ENCODE assay signal across 2 cellular contexts in the genomic region with DNA sequence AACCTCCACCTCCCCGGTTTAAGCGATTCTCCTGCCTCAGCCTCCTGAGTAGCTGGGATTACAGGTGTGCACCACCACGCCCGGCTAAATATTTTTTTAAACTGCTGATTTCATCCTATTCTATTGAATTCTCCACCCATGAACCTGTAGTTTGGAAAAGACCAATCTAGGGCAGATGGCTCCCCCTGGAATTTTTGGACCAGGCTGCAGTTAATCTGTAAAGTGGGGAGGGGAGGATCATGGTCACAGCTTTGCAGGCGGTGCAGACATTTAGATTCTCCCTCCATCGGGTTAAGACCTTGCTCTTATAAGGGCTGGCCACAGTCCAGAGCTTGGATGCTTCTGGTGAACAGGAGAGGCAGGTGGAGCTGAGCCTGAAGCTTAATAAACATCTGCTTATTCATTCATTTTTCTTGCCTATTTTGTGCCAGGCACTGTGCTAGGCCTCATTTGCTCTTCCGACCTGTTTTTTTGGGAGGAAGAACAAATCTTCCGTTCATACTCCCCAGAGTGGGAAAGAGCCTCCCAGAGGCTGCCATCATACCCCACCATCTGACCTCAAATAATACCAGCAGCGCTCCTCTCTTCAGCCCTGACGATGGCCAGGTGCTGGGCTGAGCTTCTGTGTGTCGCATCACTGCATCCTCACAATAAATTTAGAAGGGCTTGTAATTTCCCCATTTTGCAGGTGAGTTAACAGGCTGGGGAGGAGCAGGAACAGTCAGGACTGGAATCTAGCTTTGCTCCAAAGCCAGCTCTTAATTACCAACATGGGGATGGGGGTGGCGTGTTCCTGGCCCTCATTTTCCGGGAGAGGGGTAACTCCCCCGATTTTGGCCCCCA.
TF ChIP-seq lines count a peak whose summit lies in the region.

No MANE protein-coding gene starts in this region.

TF ChIP-seq in HEK293, 187 proteins besides CTCF, POLR2A, EP300 and RAD21:
- TF ChIP-seq ZSCAN16 (tag by site-specific recombination; IDR thresholded peaks at IDR 0.05), result no peak
- TF ChIP-seq ZIC2 (tag by site-specific recombination; IDR thresholded peaks at IDR 0.05), result no peak
- no peak for TF ChIP-seq HOXC10 (CRISPR knock-in tag; IDR thresholded peaks at IDR 0.05)
- no peak for TF ChIP-seq ZNF416 (tag by site-specific recombination; IDR thresholded peaks at IDR 0.05)
- TF ChIP-seq, protein P1, sequence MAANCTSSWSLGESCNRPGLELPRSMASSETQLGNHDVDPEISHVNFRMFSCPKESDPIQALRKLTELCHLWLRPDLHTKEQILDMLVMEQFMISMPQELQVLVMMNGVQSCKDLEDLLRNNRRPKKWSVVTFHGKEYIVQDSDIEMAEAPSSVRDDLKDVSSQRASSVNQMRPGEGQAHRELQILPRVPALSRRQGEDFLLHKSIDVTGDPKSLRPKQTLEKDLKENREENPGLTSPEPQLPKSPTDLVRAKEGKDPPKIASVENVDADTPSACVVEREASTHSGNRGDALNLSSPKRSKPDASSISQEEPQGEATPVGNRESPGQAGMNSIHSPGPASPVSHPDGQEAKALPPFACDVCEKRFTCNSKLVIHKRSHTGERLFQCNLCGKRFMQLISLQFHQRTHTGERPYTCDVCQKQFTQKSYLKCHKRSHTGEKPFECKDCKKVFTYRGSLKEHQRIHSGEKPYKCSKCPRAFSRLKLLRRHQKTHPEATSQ (tag by site-specific recombination; IDR thresholded peaks at IDR 0.05), result no peak
- no peak for TF ChIP-seq ZNF174 (tag by site-specific recombination; IDR thresholded peaks at IDR 0.05)
- TF ChIP-seq, protein P2, sequence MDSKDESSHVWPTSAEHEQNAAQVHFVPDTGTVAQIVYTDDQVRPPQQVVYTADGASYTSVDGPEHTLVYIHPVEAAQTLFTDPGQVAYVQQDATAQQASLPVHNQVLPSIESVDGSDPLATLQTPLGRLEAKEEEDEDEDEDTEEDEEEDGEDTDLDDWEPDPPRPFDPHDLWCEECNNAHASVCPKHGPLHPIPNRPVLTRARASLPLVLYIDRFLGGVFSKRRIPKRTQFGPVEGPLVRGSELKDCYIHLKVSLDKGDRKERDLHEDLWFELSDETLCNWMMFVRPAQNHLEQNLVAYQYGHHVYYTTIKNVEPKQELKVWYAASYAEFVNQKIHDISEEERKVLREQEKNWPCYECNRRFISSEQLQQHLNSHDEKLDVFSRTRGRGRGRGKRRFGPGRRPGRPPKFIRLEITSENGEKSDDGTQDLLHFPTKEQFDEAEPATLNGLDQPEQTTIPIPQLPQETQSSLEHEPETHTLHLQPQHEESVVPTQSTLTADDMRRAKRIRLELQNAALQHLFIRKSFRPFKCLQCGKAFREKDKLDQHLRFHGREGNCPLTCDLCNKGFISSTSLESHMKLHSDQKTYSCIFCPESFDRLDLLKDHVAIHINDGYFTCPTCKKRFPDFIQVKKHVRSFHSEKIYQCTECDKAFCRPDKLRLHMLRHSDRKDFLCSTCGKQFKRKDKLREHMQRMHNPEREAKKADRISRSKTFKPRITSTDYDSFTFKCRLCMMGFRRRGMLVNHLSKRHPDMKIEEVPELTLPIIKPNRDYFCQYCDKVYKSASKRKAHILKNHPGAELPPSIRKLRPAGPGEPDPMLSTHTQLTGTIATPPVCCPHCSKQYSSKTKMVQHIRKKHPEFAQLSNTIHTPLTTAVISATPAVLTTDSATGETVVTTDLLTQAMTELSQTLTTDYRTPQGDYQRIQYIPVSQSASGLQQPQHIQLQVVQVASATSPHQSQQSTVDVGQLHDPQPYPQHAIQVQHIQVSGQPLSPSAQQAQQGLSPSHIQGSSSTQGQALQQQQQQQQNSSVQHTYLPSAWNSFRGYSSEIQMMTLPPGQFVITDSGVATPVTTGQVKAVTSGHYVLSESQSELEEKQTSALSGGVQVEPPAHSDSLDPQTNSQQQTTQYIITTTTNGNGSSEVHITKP (tag by site-specific recombination; IDR thresholded peaks at IDR 0.05), result peak; percentile 81
- no peak for TF ChIP-seq GLI4 (tag by site-specific recombination; IDR thresholded peaks at IDR 0.05)
- peak; percentile 48; the same call in 1 of the 2 replicates for TF ChIP-seq ZBTB17 (tag by site-specific recombination; IDR thresholded peaks at IDR 0.05)
- TF ChIP-seq, protein P3, sequence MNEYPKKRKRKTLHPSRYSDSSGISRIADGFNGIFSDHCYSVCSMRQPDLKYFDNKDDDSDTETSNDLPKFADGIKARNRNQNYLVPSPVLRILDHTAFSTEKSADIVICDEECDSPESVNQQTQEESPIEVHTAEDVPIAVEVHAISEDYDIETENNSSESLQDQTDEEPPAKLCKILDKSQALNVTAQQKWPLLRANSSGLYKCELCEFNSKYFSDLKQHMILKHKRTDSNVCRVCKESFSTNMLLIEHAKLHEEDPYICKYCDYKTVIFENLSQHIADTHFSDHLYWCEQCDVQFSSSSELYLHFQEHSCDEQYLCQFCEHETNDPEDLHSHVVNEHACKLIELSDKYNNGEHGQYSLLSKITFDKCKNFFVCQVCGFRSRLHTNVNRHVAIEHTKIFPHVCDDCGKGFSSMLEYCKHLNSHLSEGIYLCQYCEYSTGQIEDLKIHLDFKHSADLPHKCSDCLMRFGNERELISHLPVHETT (tag by site-specific recombination; IDR thresholded peaks at IDR 0.05), result no peak
- TF ChIP-seq ZNF366 (tag by site-specific recombination; conservative IDR thresholded peaks at IDR 0.05), result 0 out of 2 replicates have a peak, but pooled peaks have one; percentile 20
- TF ChIP-seq ZNF214 (tag by site-specific recombination; IDR thresholded peaks at IDR 0.05; ENCODE audit: borderline replicate concordance), result no peak
- peak; percentile 84 for TF ChIP-seq ZNF341 (tag by site-specific recombination; IDR thresholded peaks at IDR 0.05; ENCODE audit: low read depth)

TF ChIP-seq in K562, 482 proteins besides CTCF, POLR2A, EP300 and RAD21 (continues in another document):
- TF ChIP-seq SMC3 (conservative IDR thresholded peaks at IDR 0.05; ENCODE audit: insufficient read depth, low read depth, low read length) (no peak), IFI16 (CRISPR knock-in tag; IDR thresholded peaks at IDR 0.05) (no peak), RBM25 (IDR thresholded peaks at IDR 0.05; ENCODE audit: low read depth, low read length, severe bottlenecking) (no peak), ZNF75A (CRISPR knock-in tag; IDR thresholded peaks at IDR 0.05) (no peak), JUNB (CRISPR knock-in tag; conservative IDR thresholded peaks at IDR 0.05) (no peak), RBM22 (IDR thresholded peaks at IDR 0.05; ENCODE audit: low read depth, low read length, poor library complexity, severe bottlenecking) (no peak), RBFOX2 (IDR thresholded peaks at IDR 0.05; ENCODE audit: low read depth, low read length) (no peak), DPF2 (IDR thresholded peaks at IDR 0.05) (no peak), XRCC5 (IDR thresholded peaks at IDR 0.05; ENCODE audit: low read depth, low read length) (no peak; the same call in 1 of the 2 replicates), SMARCA5 (IDR thresholded peaks at IDR 0.05) (no peak), ZFPM2 (CRISPR knock-in tag; IDR thresholded peaks at IDR 0.05) (no peak), NFIC (IDR thresholded peaks at IDR 0.05) (0 out of 2 replicates have a peak, but pooled peaks have one; percentile 11), MTA1 (IDR thresholded peaks at IDR 0.05; ENCODE audit: borderline replicate concordance) (no peak), NR1H2 (CRISPR knock-in tag; IDR thresholded peaks at IDR 0.05) (0 out of 2 replicates have a peak, but pooled peaks have one; percentile 7), ESRRA (IDR thresholded peaks at IDR 0.05; ENCODE audit: borderline replicate concordance, low read depth) (no peak), XRCC4 (IDR thresholded peaks at IDR 0.05; ENCODE audit: extremely low read depth, insufficient read depth, insufficient read length) (no peak), ZNF23 (CRISPR knock-in tag; IDR thresholded peaks at IDR 0.05) (no peak)
- TF ChIP-seq, protein P4, sequence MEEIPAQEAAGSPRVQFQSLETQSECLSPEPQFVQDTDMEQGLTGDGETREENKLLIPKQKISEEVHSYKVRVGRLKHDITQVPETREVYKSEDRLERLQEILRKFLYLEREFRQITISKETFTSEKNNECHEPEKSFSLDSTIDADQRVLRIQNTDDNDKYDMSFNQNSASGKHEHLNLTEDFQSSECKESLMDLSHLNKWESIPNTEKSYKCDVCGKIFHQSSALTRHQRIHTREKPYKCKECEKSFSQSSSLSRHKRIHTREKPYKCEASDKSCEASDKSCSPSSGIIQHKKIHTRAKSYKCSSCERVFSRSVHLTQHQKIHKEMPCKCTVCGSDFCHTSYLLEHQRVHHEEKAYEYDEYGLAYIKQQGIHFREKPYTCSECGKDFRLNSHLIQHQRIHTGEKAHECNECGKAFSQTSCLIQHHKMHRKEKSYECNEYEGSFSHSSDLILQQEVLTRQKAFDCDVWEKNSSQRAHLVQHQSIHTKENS (CRISPR knock-in tag; IDR thresholded peaks at IDR 0.05), result no peak
- TF ChIP-seq, protein P5, sequence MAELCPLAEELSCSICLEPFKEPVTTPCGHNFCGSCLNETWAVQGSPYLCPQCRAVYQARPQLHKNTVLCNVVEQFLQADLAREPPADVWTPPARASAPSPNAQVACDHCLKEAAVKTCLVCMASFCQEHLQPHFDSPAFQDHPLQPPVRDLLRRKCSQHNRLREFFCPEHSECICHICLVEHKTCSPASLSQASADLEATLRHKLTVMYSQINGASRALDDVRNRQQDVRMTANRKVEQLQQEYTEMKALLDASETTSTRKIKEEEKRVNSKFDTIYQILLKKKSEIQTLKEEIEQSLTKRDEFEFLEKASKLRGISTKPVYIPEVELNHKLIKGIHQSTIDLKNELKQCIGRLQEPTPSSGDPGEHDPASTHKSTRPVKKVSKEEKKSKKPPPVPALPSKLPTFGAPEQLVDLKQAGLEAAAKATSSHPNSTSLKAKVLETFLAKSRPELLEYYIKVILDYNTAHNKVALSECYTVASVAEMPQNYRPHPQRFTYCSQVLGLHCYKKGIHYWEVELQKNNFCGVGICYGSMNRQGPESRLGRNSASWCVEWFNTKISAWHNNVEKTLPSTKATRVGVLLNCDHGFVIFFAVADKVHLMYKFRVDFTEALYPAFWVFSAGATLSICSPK (IDR thresholded peaks at IDR 0.05; ENCODE audit: borderline replicate concordance), result no peak
- TF ChIP-seq, protein P6, sequence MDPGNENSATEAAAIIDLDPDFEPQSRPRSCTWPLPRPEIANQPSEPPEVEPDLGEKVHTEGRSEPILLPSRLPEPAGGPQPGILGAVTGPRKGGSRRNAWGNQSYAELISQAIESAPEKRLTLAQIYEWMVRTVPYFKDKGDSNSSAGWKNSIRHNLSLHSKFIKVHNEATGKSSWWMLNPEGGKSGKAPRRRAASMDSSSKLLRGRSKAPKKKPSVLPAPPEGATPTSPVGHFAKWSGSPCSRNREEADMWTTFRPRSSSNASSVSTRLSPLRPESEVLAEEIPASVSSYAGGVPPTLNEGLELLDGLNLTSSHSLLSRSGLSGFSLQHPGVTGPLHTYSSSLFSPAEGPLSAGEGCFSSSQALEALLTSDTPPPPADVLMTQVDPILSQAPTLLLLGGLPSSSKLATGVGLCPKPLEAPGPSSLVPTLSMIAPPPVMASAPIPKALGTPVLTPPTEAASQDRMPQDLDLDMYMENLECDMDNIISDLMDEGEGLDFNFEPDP (CRISPR knock-in tag; IDR thresholded peaks at IDR 0.05), result no peak
- TF ChIP-seq, protein P7, sequence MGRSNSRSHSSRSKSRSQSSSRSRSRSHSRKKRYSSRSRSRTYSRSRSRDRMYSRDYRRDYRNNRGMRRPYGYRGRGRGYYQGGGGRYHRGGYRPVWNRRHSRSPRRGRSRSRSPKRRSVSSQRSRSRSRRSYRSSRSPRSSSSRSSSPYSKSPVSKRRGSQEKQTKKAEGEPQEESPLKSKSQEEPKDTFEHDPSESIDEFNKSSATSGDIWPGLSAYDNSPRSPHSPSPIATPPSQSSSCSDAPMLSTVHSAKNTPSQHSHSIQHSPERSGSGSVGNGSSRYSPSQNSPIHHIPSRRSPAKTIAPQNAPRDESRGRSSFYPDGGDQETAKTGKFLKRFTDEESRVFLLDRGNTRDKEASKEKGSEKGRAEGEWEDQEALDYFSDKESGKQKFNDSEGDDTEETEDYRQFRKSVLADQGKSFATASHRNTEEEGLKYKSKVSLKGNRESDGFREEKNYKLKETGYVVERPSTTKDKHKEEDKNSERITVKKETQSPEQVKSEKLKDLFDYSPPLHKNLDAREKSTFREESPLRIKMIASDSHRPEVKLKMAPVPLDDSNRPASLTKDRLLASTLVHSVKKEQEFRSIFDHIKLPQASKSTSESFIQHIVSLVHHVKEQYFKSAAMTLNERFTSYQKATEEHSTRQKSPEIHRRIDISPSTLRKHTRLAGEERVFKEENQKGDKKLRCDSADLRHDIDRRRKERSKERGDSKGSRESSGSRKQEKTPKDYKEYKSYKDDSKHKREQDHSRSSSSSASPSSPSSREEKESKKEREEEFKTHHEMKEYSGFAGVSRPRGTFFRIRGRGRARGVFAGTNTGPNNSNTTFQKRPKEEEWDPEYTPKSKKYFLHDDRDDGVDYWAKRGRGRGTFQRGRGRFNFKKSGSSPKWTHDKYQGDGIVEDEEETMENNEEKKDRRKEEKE (IDR thresholded peaks at IDR 0.05; ENCODE audit: borderline replicate concordance in 1 of 2, control insufficient read depth in 1 of 2, low read depth in 2 of 2, low read length in 1 of 2), result no peak
- TF ChIP-seq, protein P8, sequence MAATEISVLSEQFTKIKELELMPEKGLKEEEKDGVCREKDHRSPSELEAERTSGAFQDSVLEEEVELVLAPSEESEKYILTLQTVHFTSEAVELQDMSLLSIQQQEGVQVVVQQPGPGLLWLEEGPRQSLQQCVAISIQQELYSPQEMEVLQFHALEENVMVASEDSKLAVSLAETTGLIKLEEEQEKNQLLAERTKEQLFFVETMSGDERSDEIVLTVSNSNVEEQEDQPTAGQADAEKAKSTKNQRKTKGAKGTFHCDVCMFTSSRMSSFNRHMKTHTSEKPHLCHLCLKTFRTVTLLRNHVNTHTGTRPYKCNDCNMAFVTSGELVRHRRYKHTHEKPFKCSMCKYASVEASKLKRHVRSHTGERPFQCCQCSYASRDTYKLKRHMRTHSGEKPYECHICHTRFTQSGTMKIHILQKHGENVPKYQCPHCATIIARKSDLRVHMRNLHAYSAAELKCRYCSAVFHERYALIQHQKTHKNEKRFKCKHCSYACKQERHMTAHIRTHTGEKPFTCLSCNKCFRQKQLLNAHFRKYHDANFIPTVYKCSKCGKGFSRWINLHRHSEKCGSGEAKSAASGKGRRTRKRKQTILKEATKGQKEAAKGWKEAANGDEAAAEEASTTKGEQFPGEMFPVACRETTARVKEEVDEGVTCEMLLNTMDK (IDR thresholded peaks at IDR 0.05; ENCODE audit: borderline replicate concordance, insufficient read depth, low read depth, low read length, poor library complexity, severe bottlenecking), result no peak
- TF ChIP-seq, protein P9, sequence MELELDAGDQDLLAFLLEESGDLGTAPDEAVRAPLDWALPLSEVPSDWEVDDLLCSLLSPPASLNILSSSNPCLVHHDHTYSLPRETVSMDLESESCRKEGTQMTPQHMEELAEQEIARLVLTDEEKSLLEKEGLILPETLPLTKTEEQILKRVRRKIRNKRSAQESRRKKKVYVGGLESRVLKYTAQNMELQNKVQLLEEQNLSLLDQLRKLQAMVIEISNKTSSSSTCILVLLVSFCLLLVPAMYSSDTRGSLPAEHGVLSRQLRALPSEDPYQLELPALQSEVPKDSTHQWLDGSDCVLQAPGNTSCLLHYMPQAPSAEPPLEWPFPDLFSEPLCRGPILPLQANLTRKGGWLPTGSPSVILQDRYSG (tag; conservative IDR thresholded peaks at IDR 0.05; ENCODE audit: low read depth), result no peak
- TF ChIP-seq, protein P10, sequence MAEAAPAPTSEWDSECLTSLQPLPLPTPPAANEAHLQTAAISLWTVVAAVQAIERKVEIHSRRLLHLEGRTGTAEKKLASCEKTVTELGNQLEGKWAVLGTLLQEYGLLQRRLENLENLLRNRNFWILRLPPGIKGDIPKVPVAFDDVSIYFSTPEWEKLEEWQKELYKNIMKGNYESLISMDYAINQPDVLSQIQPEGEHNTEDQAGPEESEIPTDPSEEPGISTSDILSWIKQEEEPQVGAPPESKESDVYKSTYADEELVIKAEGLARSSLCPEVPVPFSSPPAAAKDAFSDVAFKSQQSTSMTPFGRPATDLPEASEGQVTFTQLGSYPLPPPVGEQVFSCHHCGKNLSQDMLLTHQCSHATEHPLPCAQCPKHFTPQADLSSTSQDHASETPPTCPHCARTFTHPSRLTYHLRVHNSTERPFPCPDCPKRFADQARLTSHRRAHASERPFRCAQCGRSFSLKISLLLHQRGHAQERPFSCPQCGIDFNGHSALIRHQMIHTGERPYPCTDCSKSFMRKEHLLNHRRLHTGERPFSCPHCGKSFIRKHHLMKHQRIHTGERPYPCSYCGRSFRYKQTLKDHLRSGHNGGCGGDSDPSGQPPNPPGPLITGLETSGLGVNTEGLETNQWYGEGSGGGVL (CRISPR knock-in tag; IDR thresholded peaks at IDR 0.05), result no peak
